Comparison of ENCODE assay signal across 1 cellular context in the genomic region with DNA sequence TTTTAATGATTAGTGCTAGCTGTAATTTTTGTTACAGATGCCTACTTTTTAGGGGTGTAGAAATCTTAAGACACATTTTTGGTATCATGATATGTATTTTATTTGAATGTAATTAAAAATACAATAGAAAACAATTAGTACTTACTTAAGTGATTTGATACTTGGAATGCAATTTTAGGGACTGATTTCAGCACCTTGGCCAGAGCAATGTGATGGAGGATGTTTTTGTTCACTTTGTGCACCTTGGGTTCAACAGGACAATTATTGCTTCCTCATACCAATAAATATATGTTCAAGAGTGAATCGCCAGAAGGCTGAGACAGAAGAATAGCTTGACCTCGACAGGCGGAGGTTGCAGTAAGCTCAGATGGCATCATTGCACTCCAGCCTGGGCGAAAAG.
TF ChIP-seq lines count a peak whose summit lies in the region.

No MANE protein-coding gene starts in this region.

TF ChIP-seq in endothelial cell of umbilical vein, 7 proteins besides CTCF, POLR2A, EP300 and RAD21:
- TF ChIP-seq EZH2 (IDR thresholded peaks at IDR 0.05; ENCODE audit: borderline replicate concordance, low read depth, low read length, severe bottlenecking) (no peak), JUN (IDR thresholded peaks at IDR 0.05; ENCODE audit: borderline replicate concordance, insufficient read depth, insufficient read length, low read depth) (no peak), POLR2AphosphoS5 (IDR thresholded peaks at IDR 0.05; ENCODE audit: insufficient read depth, low read depth, low read length) (no peak), FOS (IDR thresholded peaks at IDR 0.05; ENCODE audit: borderline replicate concordance, insufficient read depth, low read length) (no peak), MYC (IDR thresholded peaks at IDR 0.05; ENCODE audit: low read depth, low read length) (no peak), GATA2 (IDR thresholded peaks at IDR 0.05; ENCODE audit: insufficient read depth, insufficient read length, low read depth, low read length) (no peak)
- TF ChIP-seq, protein P1, sequence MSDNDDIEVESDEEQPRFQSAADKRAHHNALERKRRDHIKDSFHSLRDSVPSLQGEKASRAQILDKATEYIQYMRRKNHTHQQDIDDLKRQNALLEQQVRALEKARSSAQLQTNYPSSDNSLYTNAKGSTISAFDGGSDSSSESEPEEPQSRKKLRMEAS (IDR thresholded peaks at IDR 0.05; ENCODE audit: insufficient read depth, insufficient read length) = no peak
